In genomic region chr2:28956890-28957289, GRCh38 we compare ENCODE assay signal across 8 cellular contexts. TPM values are rescaled to one million over a fixed set of nuclear protein-coding genes. Genes with fewer than 3 reads are reported as not detected.
DNase-seq lines count a peak whose midpoint lies in the region; ATAC-seq and TF ChIP-seq lines count a peak whose summit lies in the region.

No MANE protein-coding gene starts in this region.

- no peak overlapping the region for H3K27ac Mint-ChIP-seq in immature natural killer cell
- H3K27ac Mint-ChIP-seq in activated T-helper 17 cell treated with anti-CD3 and anti-CD28 coated beads, Interleukin-2, amount 50 U/mL, for 72 hours: no peak overlapping the region

- no peaks in the 10 kb centered on the region for H3K36me3 Mint-ChIP-seq in immature natural killer cell
- H3K36me3 Mint-ChIP-seq in activated T-helper 17 cell treated with anti-CD3 and anti-CD28 coated beads, Interleukin-2, amount 50 U/mL, for 72 hours (ENCODE audit: low read depth): no peaks in the 10 kb centered on the region

- H3K27me3 ChIP-seq in DND-41 (ENCODE audit: insufficient read depth, low read length, poor library complexity) (peaks cover 2% of the 10 kb centered on the region), tibial artery (no peaks in the 10 kb centered on the region)

- H3K4me1 ChIP-seq in DND-41 (ENCODE audit: insufficient read depth, low read length) (no peaks in the 10 kb centered on the region), mucosa of descending colon (ENCODE audit: low read depth) (peaks cover 18% of the 10 kb centered on the region), tibial artery (peaks cover 0 to 14% (median 0%) of the 10 kb centered on the region in 4 donors)

- peak overlapping the region in 1 of 5 donors; percentile 82 for H3K4me3 Mint-ChIP-seq in immature natural killer cell
- no peak overlapping the region for H3K4me3 Mint-ChIP-seq in activated T-helper 17 cell treated with anti-CD3 and anti-CD28 coated beads, Interleukin-2, amount 50 U/mL, for 72 hours

- H3K4me1 Mint-ChIP-seq in immature natural killer cell: peaks cover 5 to 8% of the 10 kb centered on the region in 2 donors
- H3K4me1 Mint-ChIP-seq in activated T-helper 17 cell treated with anti-CD3 and anti-CD28 coated beads, Interleukin-2, amount 50 U/mL, for 72 hours: no peaks in the 10 kb centered on the region

- H3K4me2 ChIP-seq in DND-41 (ENCODE audit: insufficient read depth, low read length): no peak overlapping the region

- peak; percentile 27 for TF ChIP-seq CTCF in DND-41 (IDR thresholded peaks at IDR 0.05; ENCODE audit: borderline replicate concordance, extremely low read depth, low read length, poor library complexity, severe bottlenecking)
- peak; percentile 66 for TF ChIP-seq CTCF in mucosa of descending colon (IDR thresholded peaks at IDR 0.05)
- no peak for TF ChIP-seq CTCF in tibial artery (IDR thresholded peaks at IDR 0.05)

- DNase-seq in DND-41: no peak
- peak; percentile 36 for DNase-seq in KBM-7
- peak; percentile 51 for DNase-seq in astrocyte of the hippocampus (ENCODE audit: low read depth, low spot score)
- DNase-seq in mucosa of descending colon: peak in 1 of 3 donors; percentile 50
- DNase-seq in immature natural killer cell: no peak
- no peak for DNase-seq in tibial artery
- no peak for DNase-seq in AG08395 (ENCODE audit: low spot score)

- H3K27ac ChIP-seq in DND-41 (ENCODE audit: low read length) (no peak overlapping the region), tibial artery (no peak overlapping the region)

- H3K27me3 Mint-ChIP-seq in immature natural killer cell (ENCODE audit: low read depth in 3 of 3): peaks cover 2 to 7% (median 3%) of the 10 kb centered on the region in 3 donors
- H3K27me3 Mint-ChIP-seq in activated T-helper 17 cell treated with anti-CD3 and anti-CD28 coated beads, Interleukin-2, amount 50 U/mL, for 72 hours: no peaks in the 10 kb centered on the region

- H3K36me3 ChIP-seq in DND-41 (ENCODE audit: insufficient read depth, low read length) (no peaks in the 10 kb centered on the region), mucosa of descending colon (ENCODE audit: low read depth) (no peaks in the 10 kb centered on the region), tibial artery (no peaks in the 10 kb centered on the region)

- no peak overlapping the region for H2AFZ ChIP-seq in DND-41 (ENCODE audit: low read depth, low read length)

- H3K9me3 Mint-ChIP-seq in immature natural killer cell: no peaks in the 10 kb centered on the region
- no peaks in the 10 kb centered on the region for H3K9me3 Mint-ChIP-seq in activated T-helper 17 cell treated with anti-CD3 and anti-CD28 coated beads, Interleukin-2, amount 50 U/mL, for 72 hours

- ATAC-seq in DND-41 (ENCODE audit: insufficient read depth, low read depth): no peak
- no peak for ATAC-seq in mucosa of descending colon
- ATAC-seq in activated T-helper 17 cell treated with anti-CD3 and anti-CD28 coated beads, Interleukin-2, amount 50 U/mL, for 72 hours (replicated peaks): no peak

- no peak overlapping the region for H3K9ac ChIP-seq in DND-41 (ENCODE audit: low read depth, low read length)

- H3K79me2 ChIP-seq in DND-41 (ENCODE audit: insufficient read depth, low read length): no peaks in the 10 kb centered on the region

- in situ Hi-C loops in KBM-7 (cut with MboI; ENCODE audit: low pct_unique_long_range_greater_than_20kb, low sequenced_read_pairs): no loop called here

- H4K20me1 ChIP-seq in DND-41 (ENCODE audit: insufficient read depth, low read length): peaks cover 3% of the 10 kb centered on the region; the same call in 1 of the 2 replicates

- H3K4me3 ChIP-seq in DND-41 (ENCODE audit: low read depth in 1 of 2, low read length in 2 of 2) (no peak overlapping the region), mucosa of descending colon (no peak overlapping the region), tibial artery (peak overlapping the region in 1 of 2 donors; percentile 9)

- H3K9me3 ChIP-seq in DND-41 (ENCODE audit: insufficient read depth, low read length, severe bottlenecking) (no peaks in the 10 kb centered on the region), mucosa of descending colon (no peaks in the 10 kb centered on the region), tibial artery (no peaks in the 10 kb centered on the region)

- intact Hi-C loops in mucosa of descending colon (cut with DNase I, micrococcal nuclease) (loop anchor here (5.0 to 10.0 kb wide), 2 partner anchors 240 to 888 kb away; no protein-coding TSS in a partner anchor), tibial artery (cut with DNase I; ENCODE audit: low total_unique reads) (no loop called here)

RNA-seq across cellular contexts. Expression of gene TOGARAM2, which starts 24.2 kb away (rescaled TPM):
- total RNA-seq in mucosa of descending colon: 1 to 10 TPM in 1 of 3 donors, under 1 TPM in 2; 0.58 to 3.2 (median 0.81) TPM
- polyA plus RNA-seq in immature natural killer cell: 10 to 100 TPM in 1 of 3 donors, 1 to 10 TPM in 2; 3.1 to 13.0 (median 9.5) TPM
- total RNA-seq in activated T-helper 17 cell treated with anti-CD3 and anti-CD28 coated beads, Interleukin-2, amount 50 U/mL, for 72 hours: 1 to 10 TPM; 3.0 to 4.3 TPM

Comparison
In these comparisons a context has a peak if more than half of its experiments do, and no peak if none do; other contexts are left out.
1. DNase-seq: peak in KBM-7 (single experiment) and astrocyte of the hippocampus (single experiment); none in DND-41 (single experiment), immature natural killer cell (0 of 3), tibial artery (0 of 2) and AG08395 (single experiment).
2. CTCF ChIP-seq: peak in DND-41 (single experiment) and mucosa of descending colon (single experiment); none in tibial artery (0 of 2).